ENCODE assay signal across 8 cellular contexts in the genomic region with DNA sequence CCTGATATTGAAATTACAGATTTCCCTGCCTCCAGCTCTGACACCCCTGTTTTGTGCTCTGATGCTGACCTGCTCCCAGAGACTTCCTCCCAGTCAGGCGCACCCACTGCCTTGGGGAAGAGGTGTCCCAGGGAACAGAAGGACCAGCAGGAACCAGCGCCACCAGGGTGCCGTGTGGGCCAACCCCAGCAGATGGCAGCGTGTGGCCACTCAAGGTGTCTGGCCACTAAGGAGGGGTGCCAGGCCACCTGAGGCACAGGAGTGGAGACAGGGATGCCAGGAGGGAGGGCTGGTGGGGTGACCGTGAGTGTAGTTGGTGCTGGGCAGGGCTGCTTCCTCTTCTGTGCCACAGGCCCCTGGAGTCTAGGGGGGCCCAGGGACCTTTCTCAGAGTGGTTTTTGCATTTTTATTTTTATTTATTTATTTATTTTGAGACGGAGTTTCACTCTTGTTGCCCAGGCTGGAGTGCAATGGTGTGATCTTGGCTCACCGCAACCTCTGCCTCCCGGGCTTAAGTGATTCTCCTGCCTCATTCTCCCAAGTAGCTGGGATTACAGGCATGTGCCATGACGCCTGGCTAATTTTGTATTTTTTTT. TPM values are rescaled to one million over a fixed set of nuclear protein-coding genes. Genes with fewer than 3 reads are reported as not detected.
DNase-seq lines count a peak whose midpoint lies in the region; ATAC-seq and TF ChIP-seq lines count a peak whose summit lies in the region.

No MANE protein-coding gene starts in this region.

- no peak overlapping the region for H3K4me3 Mint-ChIP-seq in endothelial cell (ENCODE audit: unreplicated experiment)
- H3K4me3 Mint-ChIP-seq in natural killer cell = no peak overlapping the region

- H3K27ac Mint-ChIP-seq in endothelial cell (ENCODE audit: unreplicated experiment) (no peak overlapping the region), natural killer cell (no peak overlapping the region)

- H3K27ac ChIP-seq in BLaER1 (peak overlapping the region; percentile 71), aorta (ENCODE audit: low read depth in 1 of 2, low read length in 2 of 2) (no peak overlapping the region)

- peaks cover 68% of the 10 kb centered on the region for H3K4me1 ChIP-seq in BLaER1
- no peaks in the 10 kb centered on the region for H3K4me1 ChIP-seq in aorta (ENCODE audit: control insufficient read depth in 1 of 2, insufficient read depth in 2 of 2, low read length in 2 of 2)

- H3K9ac ChIP-seq in BLaER1 = peak overlapping the region; percentile 45; the same call in 1 of the 2 replicates

- DNase-seq in GM20000 (ENCODE audit: low spot score) = peak; percentile 58
- peak; percentile 24 for DNase-seq in NCI-H2081 treated with DMSO at 0.1 percent for 48 hours (lab: John Stamatoyannopoulos, UW)
- DNase-seq in activated CD4-positive, alpha-beta T cell treated with anti-CD3 and anti-CD28 coated beads, Interleukin-2, amount 50 U/mL, for 24 hours (ENCODE audit: low read depth in 1 of 2, low spot score in 1 of 2) = peak; percentile 18 to 21
- peak; percentile 77 for DNase-seq in endothelial cell (ENCODE audit: low spot score)
- peak; percentile 44 for DNase-seq in natural killer cell
- DNase-seq in aorta = peak; percentile 77 to 92
- DNase-seq in Kasumi-1 (lab: John Stamatoyannopoulos, UW) = no peak

- peaks cover 4% of the 10 kb centered on the region for H3K27me3 Mint-ChIP-seq in endothelial cell (ENCODE audit: unreplicated experiment)
- H3K27me3 Mint-ChIP-seq in natural killer cell (ENCODE audit: low read depth in 2 of 2) = peaks cover 0 to 2% of the 10 kb centered on the region in 2 donors

- H3K27me3 ChIP-seq in BLaER1 (no peaks in the 10 kb centered on the region), aorta (ENCODE audit: control insufficient read depth in 1 of 2, insufficient read depth in 2 of 2, low read length in 1 of 2) (no peaks in the 10 kb centered on the region)

- H3K36me3 ChIP-seq in BLaER1 (no peaks in the 10 kb centered on the region), aorta (ENCODE audit: control insufficient read depth in 1 of 2, insufficient read depth in 2 of 2, low read length in 1 of 2) (no peaks in the 10 kb centered on the region)

- H3K36me3 Mint-ChIP-seq in endothelial cell (ENCODE audit: low read depth, unreplicated experiment) (no peaks in the 10 kb centered on the region), natural killer cell (no peaks in the 10 kb centered on the region)

- H3K4me3 ChIP-seq in BLaER1 = no peak overlapping the region
- H3K4me3 ChIP-seq in aorta (ENCODE audit: low read length in 2 of 2) = no peak overlapping the region

- peak overlapping the region; percentile 89 for H3K4me2 ChIP-seq in BLaER1

- peak; percentile 63 for TF ChIP-seq CTCF in GM20000 (IDR thresholded peaks at IDR 0.05; ENCODE audit: extremely low read depth, missing control alignments)
- TF ChIP-seq CTCF in endothelial cell (IDR thresholded peaks at IDR 0.05; ENCODE audit: unreplicated experiment) = peak; percentile 42
- TF ChIP-seq CTCF in natural killer cell (IDR thresholded peaks at IDR 0.05) = peak; percentile 34

- intact Hi-C loops in natural killer cell (cut with micrococcal nuclease) = no loop called here
- intact Hi-C loops in aorta (cut with DNase I) = loop anchor here in 1 of 2 donors (5.0 kb wide), 1 partner anchor 59 kb away; a partner anchor contains a TSS

- H3K9me3 Mint-ChIP-seq in endothelial cell (ENCODE audit: unreplicated experiment) = no peaks in the 10 kb centered on the region
- H3K9me3 Mint-ChIP-seq in natural killer cell = no peaks in the 10 kb centered on the region

- 55 to 58% methylated on average over 9 of the region's 9 CpGs for WGBS in aorta, 2 donors

- ATAC-seq in natural killer cell (peak; percentile 67 to 87 (median 86)), aorta (ENCODE audit: low FRiP score) (peak; percentile 82)

- H4K20me1 ChIP-seq in BLaER1 = no peaks in the 10 kb centered on the region

- no peaks in the 10 kb centered on the region for H3K9me3 ChIP-seq in BLaER1
- H3K9me3 ChIP-seq in aorta (ENCODE audit: control insufficient read depth, low read length) = no peaks in the 10 kb centered on the region

- H3K4me1 Mint-ChIP-seq in endothelial cell (ENCODE audit: unreplicated experiment) (peaks cover 8% of the 10 kb centered on the region), natural killer cell (no peaks in the 10 kb centered on the region)

RNA-seq across cellular contexts. Expression of a gene that starts 56.0 kb away (rescaled TPM):
- total RNA-seq in endothelial cell (ENCODE audit: unreplicated experiment) (not detected), natural killer cell (not detected), aorta (not detected)
- polyA plus RNA-seq in aorta = not detected

RNA-seq across cellular contexts. Expression of a gene that starts 59.6 kb away (rescaled TPM):
- total RNA-seq in endothelial cell (ENCODE audit: unreplicated experiment) (592 TPM), natural killer cell (1,000 to 10,000 TPM; 1,245 to 1,643 (median 1,314) TPM), aorta (100 to 1,000 TPM; 792 to 882 TPM)
- polyA plus RNA-seq in aorta = 1,000 to 10,000 TPM; 1,255 to 2,243 TPM

Comparison
In these comparisons a context has a peak if more than half of its experiments do, and no peak if none do; other contexts are left out.
1. DNase-seq: peak in GM20000 (single experiment), NCI-H2081 treated with DMSO at 0.1 percent for 48 hours (single experiment), activated CD4-positive, alpha-beta T cell treated with anti-CD3 and anti-CD28 coated beads, Interleukin-2, amount 50 U/mL, for 24 hours (2 of 2), endothelial cell (single experiment), natural killer cell (single experiment) and aorta (2 of 2); none in Kasumi-1 (0 of 2).
2. Peak in every context shown above with its lines, with median percentiles within 50 percentile points of each other: CTCF ChIP-seq.